ENCODE assay signal across 13 cellular contexts in the genomic region with DNA sequence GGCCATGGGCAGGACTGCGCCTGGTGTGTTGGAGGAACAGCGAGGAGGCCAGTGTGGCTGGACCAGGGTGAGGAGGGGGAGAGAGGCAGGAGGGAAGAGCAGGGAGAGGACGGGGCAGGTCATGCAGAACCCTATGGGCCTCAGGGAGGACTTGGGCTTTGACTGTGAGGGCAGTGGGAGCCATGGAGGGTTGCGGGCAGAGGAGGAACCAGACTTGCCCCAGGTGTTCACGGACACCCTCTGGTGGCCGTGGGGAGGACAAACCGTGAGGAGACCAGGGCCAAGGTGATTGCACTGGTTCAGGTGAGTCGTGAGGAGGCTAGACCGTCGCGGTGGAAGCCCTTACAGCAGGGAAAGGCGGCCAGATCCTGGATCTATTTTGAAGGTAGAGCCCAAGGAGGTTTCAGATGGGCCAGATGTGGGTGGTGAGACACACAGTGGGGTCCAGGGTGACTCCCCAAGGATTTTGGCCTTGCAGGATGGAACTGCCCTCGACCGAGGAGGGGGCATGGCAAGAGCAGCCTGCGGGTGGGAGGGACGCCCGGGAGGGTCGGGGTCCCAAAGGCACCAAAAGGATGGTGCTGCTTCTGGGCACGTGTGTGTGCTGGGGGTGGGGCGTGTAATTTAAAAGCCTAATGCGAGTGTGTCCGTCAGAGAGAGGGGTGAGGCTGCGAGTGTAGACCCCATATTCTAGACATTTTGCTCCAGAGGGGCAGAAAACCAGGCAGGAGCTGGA. TPM values are rescaled to one million over a fixed set of nuclear protein-coding genes. Genes with fewer than 3 reads are reported as not detected.
DNase-seq lines count a peak whose midpoint lies in the region; ATAC-seq, FAIRE-seq and TF ChIP-seq lines count a peak whose summit lies in the region.
"Had no signal": no experiment of that assay in that cellular context is flagged by ENCODE, and none has a peak within 500 bp of the region (broad histone marks: within the 10 kb centered on the region; RNA-seq: fewer than 3 reads in every experiment).

No MANE protein-coding gene starts in this region.

- H3K9me3 ChIP-seq in HEK293 (ENCODE audit: control insufficient read depth, insufficient read depth, low read depth, low read length), result no peaks in the 10 kb centered on the region
- no peaks in the 10 kb centered on the region for H3K9me3 ChIP-seq in K562 (replicated peaks; ENCODE audit: control insufficient read depth, insufficient read depth, low read depth, low read length)
- H3K9me3 ChIP-seq: transverse colon had no signal

- H3K36me3 Mint-ChIP-seq in naive thymus-derived CD8-positive, alpha-beta T cell, result peaks cover 0 to 3% (median 0%) of the 10 kb centered on the region in 3 donors

- H3K9ac ChIP-seq in K562 (ENCODE audit: insufficient read depth in 1 of 2, low read depth in 2 of 2, low read length in 2 of 2), result peak overlapping the region in 1 of 2 experiments; percentile 56; a peak in 1 of 4 replicates

- H3K27ac ChIP-seq in HEK293 (ENCODE audit: extremely low read depth, low read depth, low read length) (no peak overlapping the region), K562 (ENCODE audit: extremely low read depth, low read depth, low read length) (no peak overlapping the region)
- H3K27ac ChIP-seq: transverse colon had no signal

- H2AFZ ChIP-seq in K562 (ENCODE audit: low read depth, low read length), result no peak overlapping the region

- H4K20me1 ChIP-seq in K562 (replicated peaks; ENCODE audit: control insufficient read depth, insufficient read depth, low read length), result peaks cover 19% of the 10 kb centered on the region

- H3K4me3 ChIP-seq in HEK293 (ENCODE audit: low read depth, low read length), result no peak overlapping the region
- H3K4me3 ChIP-seq in K562, result no peak overlapping the region
- H3K4me3 ChIP-seq: transverse colon had no signal

- no peaks in the 10 kb centered on the region for H3K9me3 Mint-ChIP-seq in naive thymus-derived CD8-positive, alpha-beta T cell

- no peak overlapping the region for H3K4me2 ChIP-seq in K562 (ENCODE audit: insufficient read depth, low read length)

- intact Hi-C loops in K562 (cut with micrococcal nuclease), result no loop called here

- no TSS peak for BruUV-seq in K562 (replicated peaks; lab: Mats Ljungman, UMichigan)

- H3K4me1 ChIP-seq in HEK293 (ENCODE audit: control insufficient read depth, insufficient read depth, low read length), result peaks cover 5% of the 10 kb centered on the region; the same call in 1 of the 2 replicates
- H3K4me1 ChIP-seq in K562 (replicated peaks in 1 of 2; ENCODE audit: control insufficient read depth in 2 of 2, insufficient read depth in 2 of 2, low read length in 2 of 2), result peaks cover 43 to 82% of the 10 kb centered on the region in 2 experiments

- in situ Hi-C loops in K562 (cut with MboI), result no loop called here

- H3K79me2 ChIP-seq in K562 (ENCODE audit: control insufficient read depth, insufficient read depth, low read length), result peaks cover 83% of the 10 kb centered on the region

- CTCF ChIA-PET in HEK293 (lab: Yijun Ruan, JAX) (interaction anchor here (0.7 kb wide), 1 partner anchor 9 kb away, joined by 3 read pairs; no protein-coding TSS in a partner anchor), K562 (lab: Yijun Ruan, JAX; ENCODE audit: low intra/inter-chr PET ratio) (no interaction called here)

- peak in 1 of 2 experiments; percentile 26; a peak in 1 of 4 replicates for TF ChIP-seq RAD21 in K562 (CRISPR knock-in tag; conservative IDR thresholded peaks at IDR 0.05 in 1 of 2, IDR thresholded peaks at IDR 0.05 in 1 of 2)

- peak; percentile 42 for DNase-seq in DMS53 (lab: John Stamatoyannopoulos, UW)
- DNase-seq in DMS53 treated with DMSO at 0.1 percent for 48 hours (lab: John Stamatoyannopoulos, UW; ENCODE audit: unreplicated experiment), result no peak
- DNase-seq in K562 (ENCODE audit: extremely low read depth in 1 of 4, low spot score in 3 of 4), result peak in 1 of 4 experiments; percentile 42
- DNase-seq in naive thymus-derived CD8-positive, alpha-beta T cell, result peak in 1 of 10 donors; percentile 20
- no peak for DNase-seq in SK-N-DZ (ENCODE audit: low spot score)
- no peak for DNase-seq in NK-92 treated with Interleukin-12 subunit alpha and Interleukin-12 subunit beta, amount 100 ng/mL, for 24 hours (lab: John Stamatoyannopoulos, UW)
- DNase-seq: 8988T, GOT3, NCI-H345, transverse colon had no signal

- POLR2A ChIA-PET in HEK293 (lab: Yijun Ruan, JAX) (no interaction called here), K562 (lab: Yijun Ruan, JAX) (no interaction called here)
- POLR2A ChIA-PET in naive thymus-derived CD8-positive, alpha-beta T cell (lab: Charles Lee), result interaction anchor here (0.7 to 1.5 kb wide), 3 partner anchors 24 to 438 kb away, joined by 3 to 6 read pairs (median 4); no protein-coding TSS in a partner anchor

- 80% methylated on average over 20 of the region's 23 CpGs for WGBS in K562 (ENCODE audit: insufficient coverage, low coverage, missing lambda C conversion rate)

- no peak for ATAC-seq in K562
- ATAC-seq in naive thymus-derived CD8-positive, alpha-beta T cell, result no peak
- no peak for ATAC-seq in GM21515 (IDR thresholded peaks at IDR 0.05; ENCODE audit: unreplicated experiment)

- no peaks in the 10 kb centered on the region for H3K27me3 ChIP-seq in K562 (ENCODE audit: control insufficient read depth in 2 of 2, insufficient read depth in 2 of 2, low read length in 2 of 2)
- H3K27me3 ChIP-seq: transverse colon had no signal

- no peaks in the 10 kb centered on the region for H3K27me3 Mint-ChIP-seq in naive thymus-derived CD8-positive, alpha-beta T cell

- H3K9me1 ChIP-seq in K562 (ENCODE audit: control insufficient read depth, insufficient read depth, low read length), result no peaks in the 10 kb centered on the region

- H3K4me3 Mint-ChIP-seq in naive thymus-derived CD8-positive, alpha-beta T cell, result peak overlapping the region; percentile 53 to 87 (median 74)

- peak overlapping the region; percentile 83 to 96 (median 93) for H3K27ac Mint-ChIP-seq in naive thymus-derived CD8-positive, alpha-beta T cell

- peaks cover 22 to 67% (median 63%) of the 10 kb centered on the region in 4 donors for H3K4me1 Mint-ChIP-seq in naive thymus-derived CD8-positive, alpha-beta T cell

- H3K36me3 ChIP-seq in HEK293 (ENCODE audit: control insufficient read depth in 2 of 2, insufficient read depth in 1 of 2, low read length in 2 of 2), result peaks cover 0 to under 1% of the 10 kb centered on the region in 2 experiments; a peak in 1 of 3 replicates
- peaks cover 45% of the 10 kb centered on the region; the same call in 2 of the 3 replicates for H3K36me3 ChIP-seq in K562 (ENCODE audit: control insufficient read depth, insufficient read depth, low read length)
- H3K36me3 ChIP-seq: transverse colon had no signal

- no peak for TF ChIP-seq EP300 in K562 (IDR thresholded peaks at IDR 0.05; ENCODE audit: low read length)

- FAIRE-seq in K562 (lab: Jason Lieb, UNC), result no peak
- FAIRE-seq: frontal cortex had no signal

- TF ChIP-seq POLR2A in K562 (conservative IDR thresholded peaks at IDR 0.05), result no peak

- peak; percentile 59 for TF ChIP-seq CTCF in HEK293 (tag by site-specific recombination; IDR thresholded peaks at IDR 0.05)
- TF ChIP-seq CTCF in K562 (IDR thresholded peaks at IDR 0.05 in 2 of 3, conservative IDR thresholded peaks at IDR 0.05 in 1 of 3; ENCODE audit: insufficient read depth in 2 of 3, low read depth in 1 of 3, low read length in 3 of 3), result peak; percentile 48 to 50 (median 49); a peak in 5 of 6 replicates

RNA-seq across cellular contexts. Expression of gene REXO1, which starts 2.7 kb away (rescaled TPM):
- 46.7 and 163 TPM in 2 replicates for total RNA-seq in K562 (2011; cell fraction: chromatin; rRNA removed; ENCODE audit: low replicate concordance)
- total RNA-seq in K562 (2011; cell fraction: nucleolus; rRNA removed), result 112 and 114 TPM in 2 replicates
- total RNA-seq in K562 (2011; cell fraction: nucleoplasm; rRNA removed), result 55.0 and 57.6 TPM in 2 replicates
- total RNA-seq in K562 (2014; rRNA removed), result 15.8 and 21.9 TPM in 2 replicates
- total RNA-seq in K562 (2014; rRNA removed; fragmentation: Illumina TruSeq; extraction: Trizol), result 3.5 and 4.5 TPM in 2 replicates
- 15.8 and 20.8 TPM in 2 replicates for total RNA-seq in K562 (2015; rRNA removed; fragmentation: Illumina TruSeq; extraction: Trizol)
- 52.4 and 63.3 TPM in 2 replicates for total RNA-seq in K562 (2021)
- 14.6 and 21.5 TPM in 2 replicates for polyA plus RNA-seq in K562 (2011; rRNA removed)
- polyA plus RNA-seq in K562 (2011; cell fraction: cytosol; rRNA removed), result 17.4 and 27.3 TPM in 2 replicates
- polyA plus RNA-seq in K562 (2011; cell fraction: nucleus; rRNA removed), result 56.5 and 100 TPM in 2 replicates
- polyA plus RNA-seq in K562 (2012), result 37.1 and 39.8 TPM in 2 replicates
- 16.7 and 40.7 TPM in 2 replicates for polyA plus RNA-seq in K562 (2014; fragmentation: Illumina TruSeq; extraction: Trizol)
- under 1 TPM; 0.04 to 0.29 TPM for polyA plus RNA-seq in K562 (2014; fragmentation: Nextera tagmentation; extraction: Ambion mirVana)
- polyA plus RNA-seq in K562 (2014; rRNA removed), result 31.0 and 50.1 TPM in 2 replicates
- polyA minus RNA-seq in K562 (2011; rRNA and poly(A)+ RNA removed), result 7.4 and 11.2 TPM in 2 replicates
- 23.8 and 34.7 TPM in 2 replicates for polyA minus RNA-seq in K562 (2011; cell fraction: cytosol; rRNA and poly(A)+ RNA removed)
- 19.5 and 21.3 TPM in 2 replicates for polyA minus RNA-seq in K562 (2011; cell fraction: nucleus; rRNA and poly(A)+ RNA removed)
- 10 to 100 TPM; 78.1 to 86.2 TPM for total RNA-seq in naive thymus-derived CD8-positive, alpha-beta T cell
- polyA plus RNA-seq in naive thymus-derived CD8-positive, alpha-beta T cell, result 1 to 10 TPM; 2.7 to 6.8 (median 3.1) TPM
- polyA plus RNA-seq in SK-N-DZ (2014; cell fraction: cytosol; rRNA removed), result 10.7 and 12.7 TPM in 2 replicates
- polyA plus RNA-seq in SK-N-DZ (2014; cell fraction: nucleus; rRNA removed), result 16.6 and 69.5 TPM in 2 replicates

RNA-seq across cellular contexts. Expression of gene KLF16, which starts 12.4 kb away (rescaled TPM):
- 5.8 and 14.0 TPM in 2 replicates for total RNA-seq in K562 (2011; cell fraction: chromatin; rRNA removed; ENCODE audit: low replicate concordance)
- 11.7 and 16.7 TPM in 2 replicates for total RNA-seq in K562 (2011; cell fraction: nucleolus; rRNA removed)
- total RNA-seq in K562 (2011; cell fraction: nucleoplasm; rRNA removed), result 6.4 and 7.5 TPM in 2 replicates
- total RNA-seq in K562 (2014; rRNA removed) (15.5 and 22.0 TPM in 2 replicates), K562 (2014; rRNA removed; fragmentation: Illumina TruSeq; extraction: Trizol) (3.4 and 3.8 TPM in 2 replicates), K562 (2015; rRNA removed; fragmentation: Illumina TruSeq; extraction: Trizol) (7.9 and 9.4 TPM in 2 replicates), K562 (2021) (59.1 and 60.4 TPM in 2 replicates)
- polyA plus RNA-seq in K562 (2011; rRNA removed) (3.7 and 4.8 TPM in 2 replicates), K562 (2014; fragmentation: Illumina TruSeq; extraction: Trizol) (6.8 and 13.1 TPM in 2 replicates), K562 (2014; fragmentation: Nextera tagmentation; extraction: Ambion mirVana) (under 1 TPM; 0.04 to 0.10 TPM), K562 (2014; rRNA removed) (15.4 and 27.5 TPM in 2 replicates)
- polyA plus RNA-seq in K562 (2011; cell fraction: cytosol; rRNA removed), result 7.1 and 44.8 TPM in 2 replicates
- 14.2 and 29.1 TPM in 2 replicates for polyA plus RNA-seq in K562 (2011; cell fraction: nucleus; rRNA removed)
- polyA plus RNA-seq in K562 (2012), result 20.8 and 23.7 TPM in 2 replicates
- polyA minus RNA-seq in K562 (2011; rRNA and poly(A)+ RNA removed), result 1.0 and 1.3 TPM in 2 replicates
- 15.0 and 25.4 TPM in 2 replicates for polyA minus RNA-seq in K562 (2011; cell fraction: cytosol; rRNA and poly(A)+ RNA removed)
- 5.8 and 6.6 TPM in 2 replicates for polyA minus RNA-seq in K562 (2011; cell fraction: nucleus; rRNA and poly(A)+ RNA removed)
- 10 to 100 TPM; 18.5 to 19.9 TPM for total RNA-seq in naive thymus-derived CD8-positive, alpha-beta T cell
- polyA plus RNA-seq in naive thymus-derived CD8-positive, alpha-beta T cell, result under 1 TPM; 0.23 to 0.84 (median 0.36) TPM
- polyA plus RNA-seq in SK-N-DZ (2014; cell fraction: cytosol; rRNA removed), result 12.8 and 16.7 TPM in 2 replicates
- 11.0 and 15.3 TPM in 2 replicates for polyA plus RNA-seq in SK-N-DZ (2014; cell fraction: nucleus; rRNA removed)

RNA-seq across cellular contexts. Expression of gene ABHD17A, which starts 34.3 kb away (rescaled TPM):
- total RNA-seq in K562 (2011; cell fraction: chromatin; rRNA removed; ENCODE audit: low replicate concordance), result 29.4 and 87.9 TPM in 2 replicates
- 61.7 and 67.8 TPM in 2 replicates for total RNA-seq in K562 (2011; cell fraction: nucleolus; rRNA removed)
- 40.1 and 45.4 TPM in 2 replicates for total RNA-seq in K562 (2011; cell fraction: nucleoplasm; rRNA removed)
- 135 and 157 TPM in 2 replicates for total RNA-seq in K562 (2014; rRNA removed)
- total RNA-seq in K562 (2014; rRNA removed; fragmentation: Illumina TruSeq; extraction: Trizol), result 0.93 and 1.5 TPM in 2 replicates
- total RNA-seq in K562 (2015; rRNA removed; fragmentation: Illumina TruSeq; extraction: Trizol), result 18.9 and 26.5 TPM in 2 replicates
- total RNA-seq in K562 (2021), result 84.2 and 87.7 TPM in 2 replicates
- 24.6 and 45.3 TPM in 2 replicates for polyA plus RNA-seq in K562 (2011; rRNA removed)
- 54.2 and 174 TPM in 2 replicates for polyA plus RNA-seq in K562 (2011; cell fraction: cytosol; rRNA removed)
- 117 and 184 TPM in 2 replicates for polyA plus RNA-seq in K562 (2011; cell fraction: nucleus; rRNA removed)
- polyA plus RNA-seq in K562 (2012), result 47.5 and 74.5 TPM in 2 replicates
- polyA plus RNA-seq in K562 (2014; fragmentation: Illumina TruSeq; extraction: Trizol), result 3.6 and 16.9 TPM in 2 replicates
- under 1 TPM in 1 of 2 experiments, not detected in 1; 0.04 TPM for polyA plus RNA-seq in K562 (2014; fragmentation: Nextera tagmentation; extraction: Ambion mirVana)
- 95.1 and 99.0 TPM in 2 replicates for polyA plus RNA-seq in K562 (2014; rRNA removed)
- polyA minus RNA-seq in K562 (2011; rRNA and poly(A)+ RNA removed), result 6.9 and 11.0 TPM in 2 replicates
- 26.1 and 39.4 TPM in 2 replicates for polyA minus RNA-seq in K562 (2011; cell fraction: cytosol; rRNA and poly(A)+ RNA removed)
- polyA minus RNA-seq in K562 (2011; cell fraction: nucleus; rRNA and poly(A)+ RNA removed), result 15.3 and 15.8 TPM in 2 replicates
- 100 to 1,000 TPM; 106 to 109 TPM for total RNA-seq in naive thymus-derived CD8-positive, alpha-beta T cell
- polyA plus RNA-seq in naive thymus-derived CD8-positive, alpha-beta T cell, result 100 to 1,000 TPM; 153 to 207 (median 155) TPM
- polyA plus RNA-seq in SK-N-DZ (2014; cell fraction: cytosol; rRNA removed), result 73.8 and 89.9 TPM in 2 replicates
- polyA plus RNA-seq in SK-N-DZ (2014; cell fraction: nucleus; rRNA removed), result 197 and 240 TPM in 2 replicates

RNA-seq across cellular contexts. Expression of gene ATP8B3, which starts 38.9 kb away (rescaled TPM):
- total RNA-seq in K562 (2011; cell fraction: chromatin; rRNA removed; ENCODE audit: low replicate concordance), result 40.7 and 89.4 TPM in 2 replicates
- 37.1 and 44.7 TPM in 2 replicates for total RNA-seq in K562 (2011; cell fraction: nucleolus; rRNA removed)
- 35.0 and 38.7 TPM in 2 replicates for total RNA-seq in K562 (2011; cell fraction: nucleoplasm; rRNA removed)
- total RNA-seq in K562 (2014; rRNA removed) (3.2 and 5.0 TPM in 2 replicates), K562 (2014; rRNA removed; fragmentation: Illumina TruSeq; extraction: Trizol) (3.2 and 3.6 TPM in 2 replicates), K562 (2015; rRNA removed; fragmentation: Illumina TruSeq; extraction: Trizol) (3.8 and 4.3 TPM in 2 replicates), K562 (2021) (12.3 and 13.2 TPM in 2 replicates)
- polyA plus RNA-seq in K562 (2011; rRNA removed) (8.3 and 13.2 TPM in 2 replicates), K562 (2014; fragmentation: Illumina TruSeq; extraction: Trizol) (6.0 and 6.4 TPM in 2 replicates), K562 (2014; fragmentation: Nextera tagmentation; extraction: Ambion mirVana) (1 to 10 TPM; 1.2 to 2.2 TPM), K562 (2014; rRNA removed) (10.1 and 11.9 TPM in 2 replicates)
- 12.0 and 13.1 TPM in 2 replicates for polyA plus RNA-seq in K562 (2011; cell fraction: cytosol; rRNA removed)
- 36.1 and 44.4 TPM in 2 replicates for polyA plus RNA-seq in K562 (2011; cell fraction: nucleus; rRNA removed)
- polyA plus RNA-seq in K562 (2012), result 5.6 and 7.6 TPM in 2 replicates
- polyA minus RNA-seq in K562 (2011; rRNA and poly(A)+ RNA removed), result 9.7 and 10.4 TPM in 2 replicates
- 7.3 and 10.2 TPM in 2 replicates for polyA minus RNA-seq in K562 (2011; cell fraction: cytosol; rRNA and poly(A)+ RNA removed)
- polyA minus RNA-seq in K562 (2011; cell fraction: nucleus; rRNA and poly(A)+ RNA removed), result 5.4 and 7.0 TPM in 2 replicates
- total RNA-seq in naive thymus-derived CD8-positive, alpha-beta T cell, result 1 to 10 TPM; 1.6 to 1.8 TPM
- 1 to 10 TPM in 1 of 3 donors, under 1 TPM in 2; 0.52 to 1.3 (median 0.59) TPM for polyA plus RNA-seq in naive thymus-derived CD8-positive, alpha-beta T cell
- polyA plus RNA-seq in SK-N-DZ (2014; cell fraction: cytosol; rRNA removed), result 0.10 and 0.32 TPM in 2 replicates
- 0.12 and 1.7 TPM in 2 replicates for polyA plus RNA-seq in SK-N-DZ (2014; cell fraction: nucleus; rRNA removed)
- total RNA-seq: frontal cortex had no signal

RNA-seq across cellular contexts. Expression of gene ADAT3, which starts 54.2 kb away (rescaled TPM):
- total RNA-seq in K562 (2011; cell fraction: chromatin; rRNA removed; ENCODE audit: low replicate concordance), result 6.3 and 20.5 TPM in 2 replicates
- total RNA-seq in K562 (2011; cell fraction: nucleolus; rRNA removed), result 18.0 and 18.5 TPM in 2 replicates
- total RNA-seq in K562 (2011; cell fraction: nucleoplasm; rRNA removed), result 5.6 and 6.9 TPM in 2 replicates
- total RNA-seq in K562 (2014; rRNA removed) (7.8 and 10.4 TPM in 2 replicates), K562 (2014; rRNA removed; fragmentation: Illumina TruSeq; extraction: Trizol) (not detected in 2 replicates), K562 (2015; rRNA removed; fragmentation: Illumina TruSeq; extraction: Trizol) (0.72 and 1.7 TPM in 2 replicates), K562 (2021) (15.1 and 15.6 TPM in 2 replicates)
- polyA plus RNA-seq in K562 (2011; rRNA removed) (0.67 and 1.1 TPM in 2 replicates), K562 (2014; fragmentation: Illumina TruSeq; extraction: Trizol) (0.68 TPM in 1 of 2 replicates, not detected in the other), K562 (2014; fragmentation: Nextera tagmentation; extraction: Ambion mirVana) (not detected), K562 (2014; rRNA removed) (9.2 and 10.2 TPM in 2 replicates)
- 1.1 and 11.4 TPM in 2 replicates for polyA plus RNA-seq in K562 (2011; cell fraction: cytosol; rRNA removed)
- polyA plus RNA-seq in K562 (2011; cell fraction: nucleus; rRNA removed), result 3.3 and 11.9 TPM in 2 replicates
- 6.8 and 6.9 TPM in 2 replicates for polyA plus RNA-seq in K562 (2012)
- polyA minus RNA-seq in K562 (2011; rRNA and poly(A)+ RNA removed), result 0.18 and 0.21 TPM in 2 replicates
- polyA minus RNA-seq in K562 (2011; cell fraction: cytosol; rRNA and poly(A)+ RNA removed), result 4.5 and 5.4 TPM in 2 replicates
- polyA minus RNA-seq in K562 (2011; cell fraction: nucleus; rRNA and poly(A)+ RNA removed), result 2.1 and 3.4 TPM in 2 replicates
- 1 to 10 TPM; 4.2 to 4.5 TPM for total RNA-seq in naive thymus-derived CD8-positive, alpha-beta T cell
- 1 to 10 TPM; 1.9 to 3.6 (median 3.6) TPM for polyA plus RNA-seq in naive thymus-derived CD8-positive, alpha-beta T cell
- polyA plus RNA-seq in SK-N-DZ (2014; cell fraction: cytosol; rRNA removed), result 6.3 and 9.5 TPM in 2 replicates
- 6.1 and 7.3 TPM in 2 replicates for polyA plus RNA-seq in SK-N-DZ (2014; cell fraction: nucleus; rRNA removed)
